ENCODE assay signal across 33 cellular contexts in genomic region chr2:10962004-10962403, GRCh38. TPM values are rescaled to one million over a fixed set of nuclear protein-coding genes. Genes with fewer than 3 reads are reported as not detected.
"Had no signal": no experiment of that assay in that cellular context is flagged by ENCODE, and none has a peak within 500 bp of the region (broad histone marks: within the 10 kb centered on the region; RNA-seq: fewer than 3 reads in every experiment).

No MANE protein-coding gene starts in this region.

- H3K9me3 ChIP-seq: body of pancreas, colonic mucosa, esophagus squamous epithelium, gastroesophageal sphincter, heart right ventricle had no signal

- H3K4me3 ChIP-seq: body of pancreas, colonic mucosa, esophagus squamous epithelium, gastroesophageal sphincter, heart right ventricle had no signal

- ATAC-seq: activated CD4-positive, CD25-positive, alpha-beta regulatory T cell treated with anti-CD3 and anti-CD28 coated beads, Interleukin-2, amount 50 U/mL, for 24 hours; activated CD8-positive, alpha-beta T cell treated with anti-CD3 and anti-CD28 coated beads for 36 hours; activated T-cell treated with anti-CD3 and anti-CD28 coated beads, Interleukin-2, amount 50 U/mL, for 4 hours; body of pancreas; gastroesophageal sphincter; T-helper 17 cell had no signal

- H3K4me3 Mint-ChIP-seq: activated B cell treated with CpG ODN at 0.5 μM for 24 hours; activated CD8-positive, alpha-beta T cell treated with anti-CD3 and anti-CD28 coated beads for 36 hours; activated naive CD8-positive, alpha-beta T cell; activated T-cell treated with anti-CD3 and anti-CD28 coated beads, Interleukin-2, amount 50 U/mL, for 4 hours; activated T-helper 1 cell treated with anti-CD3 and anti-CD28 coated beads, Interleukin-12 subunit alpha, Interleukin-12 subunit beta, Interleukin-2, Interleukin-4 antibody, amounts not matched to agents 30 ng/mL and 10 ng/mL and 1 ng/mL, durations not matched to agents 14 hours and 24 hours and 36 hours; T-helper 17 cell; T-helper 2 cell treated with Interferon-gamma antibody and Interleukin-4, amounts not matched to agents 5 μg/mL and 100 μg/mL, for 36 hours had no signal

- DNase-seq: activated B cell treated with CpG ODN at 0.5 μM for 24 hours; activated CD4-positive, alpha-beta T cell treated with anti-CD3 and anti-CD28 coated beads for 48 hours; activated CD4-positive, alpha-beta T cell treated with anti-CD3 and anti-CD28 coated beads, Interleukin-2, amount 50 U/mL, for 1 hour; activated CD4-positive, alpha-beta T cell treated with anti-CD3 and anti-CD28 coated beads, Interleukin-2, amount 50 U/mL, for 48 hours; activated CD8-positive, alpha-beta memory T cell treated with anti-CD3 and anti-CD28 coated beads for 24 hours; activated CD8-positive, alpha-beta T cell treated with anti-CD3 and anti-CD28 coated beads for 36 hours; activated gamma-delta T cell treated with Interleukin-2 at 50 U/mL for 16 hours; activated naive CD4-positive, alpha-beta T cell treated with anti-CD3 and anti-CD28 coated beads, Interleukin-2, amount 50 U/mL, for 16 hours; activated naive CD4-positive, alpha-beta T cell treated with Interleukin-2 at 50 U/mL for 16 hours; activated T-cell treated with anti-CD3 and anti-CD28 coated beads, Interleukin-2, amount 50 U/mL, for 4 hours; amniotic stem cell; anterior cingulate cortex; body of pancreas; caudate nucleus; colonic mucosa; effector CD8-positive, alpha-beta T cell; esophagus squamous epithelium; foreskin melanocyte; heart right ventricle; T-helper 1 cell; T-helper 17 cell; T1000 had no signal

- H3K27me3 ChIP-seq: body of pancreas, colonic mucosa had no signal

- H3K27ac Mint-ChIP-seq: activated B cell treated with CpG ODN at 0.5 μM for 24 hours; activated CD8-positive, alpha-beta T cell treated with anti-CD3 and anti-CD28 coated beads for 36 hours; activated naive CD8-positive, alpha-beta T cell; activated T-helper 1 cell treated with anti-CD3 and anti-CD28 coated beads, Interleukin-12 subunit alpha, Interleukin-12 subunit beta, Interleukin-2, Interleukin-4 antibody, amounts not matched to agents 30 ng/mL and 10 ng/mL and 1 ng/mL, durations not matched to agents 14 hours and 24 hours and 36 hours; activated T-helper 2 cell treated with anti-CD3 and anti-CD28 coated beads, Interferon-gamma antibody, Interleukin-2, Interleukin-4, amounts not matched to agents 10 μg/mL and 5 μg/mL and 100 μg/mL, durations not matched to agents 14 hours and 24 hours and 36 hours; T-helper 17 cell; T-helper 2 cell treated with Interferon-gamma antibody and Interleukin-4, amounts not matched to agents 5 μg/mL and 100 μg/mL, for 36 hours had no signal

- H3K9me3 Mint-ChIP-seq: activated B cell treated with CpG ODN at 0.5 μM for 24 hours; activated CD8-positive, alpha-beta T cell treated with anti-CD3 and anti-CD28 coated beads for 36 hours; activated T-cell treated with anti-CD3 and anti-CD28 coated beads, Interleukin-2, amount 50 U/mL, for 4 hours; activated T-helper 1 cell treated with anti-CD3 and anti-CD28 coated beads, Interleukin-12 subunit alpha, Interleukin-12 subunit beta, Interleukin-2, Interleukin-4 antibody, amounts not matched to agents 30 ng/mL and 10 ng/mL and 1 ng/mL, durations not matched to agents 14 hours and 24 hours and 36 hours; activated T-helper 2 cell treated with anti-CD3 and anti-CD28 coated beads, Interferon-gamma antibody, Interleukin-2, Interleukin-4, amounts not matched to agents 10 μg/mL and 5 μg/mL and 100 μg/mL, durations not matched to agents 14 hours and 24 hours and 36 hours; T-helper 2 cell treated with Interferon-gamma antibody and Interleukin-4, amounts not matched to agents 5 μg/mL and 100 μg/mL, for 36 hours had no signal

- H3K4me1 ChIP-seq: body of pancreas, colonic mucosa, esophagus squamous epithelium had no signal

- H3K36me3 Mint-ChIP-seq: activated naive CD8-positive, alpha-beta T cell had no signal

- H3K4me1 Mint-ChIP-seq: activated B cell treated with CpG ODN at 0.5 μM for 24 hours, T-helper 17 cell had no signal

- H3K36me3 ChIP-seq: colonic mucosa, esophagus squamous epithelium, gastroesophageal sphincter, heart right ventricle, WERI-Rb-1 had no signal

- H3K27ac ChIP-seq: body of pancreas, colonic mucosa, epithelial cell of prostate, esophagus squamous epithelium, gastroesophageal sphincter, heart right ventricle, WERI-Rb-1 had no signal

- FAIRE-seq: endometrium, endothelial cell of umbilical vein had no signal

RNA-seq across cellular contexts. Expression of gene KCNF1, which starts 50.3 kb away (rescaled TPM):
- total RNA-seq: activated B cell treated with CpG ODN at 0.5 μM for 24 hours; activated CD8-positive, alpha-beta T cell treated with anti-CD3 and anti-CD28 coated beads for 36 hours; activated T-cell treated with anti-CD3 and anti-CD28 coated beads, Interleukin-2, amount 50 U/mL, for 4 hours; activated T-helper 1 cell treated with anti-CD3 and anti-CD28 coated beads, Interleukin-12 subunit alpha, Interleukin-12 subunit beta, Interleukin-2, Interleukin-4 antibody, amounts not matched to agents 30 ng/mL and 10 ng/mL and 1 ng/mL, durations not matched to agents 14 hours and 24 hours and 36 hours; activated T-helper 2 cell treated with anti-CD3 and anti-CD28 coated beads, Interferon-gamma antibody, Interleukin-2, Interleukin-4, amounts not matched to agents 10 μg/mL and 5 μg/mL and 100 μg/mL, durations not matched to agents 14 hours and 24 hours and 36 hours; fibroblast of villous mesenchyme; T-helper 17 cell had no signal
